ENCODE assay signal across 13 cellular contexts in genomic region chr5:121870489-121870888, GRCh38. TPM values are rescaled to one million over a fixed set of nuclear protein-coding genes. Genes with fewer than 3 reads are reported as not detected.
DNase-seq lines count a peak whose midpoint lies in the region; ATAC-seq and TF ChIP-seq lines count a peak whose summit lies in the region.
"Had no signal": no experiment of that assay in that cellular context is flagged by ENCODE, and none has a peak within 500 bp of the region (broad histone marks: within the 10 kb centered on the region; RNA-seq: fewer than 3 reads in every experiment).

No MANE protein-coding gene starts in this region.

- TF ChIP-seq CTCF in psoas muscle (IDR thresholded peaks at IDR 0.05) = peak; percentile 33

- H3K4me3 ChIP-seq in psoas muscle = no peak overlapping the region
- H3K4me3 ChIP-seq: ovary, Peyer's patch had no signal

- no peak overlapping the region for H3K4me3 Mint-ChIP-seq in activated T-cell treated with anti-CD3 and anti-CD28 coated beads, Interleukin-2, amount 50 U/mL, for 72 hours
- H3K4me3 Mint-ChIP-seq: activated naive CD4-positive, alpha-beta T cell treated with anti-CD3 and anti-CD28 coated beads, Interleukin-2, amount 50 U/mL, for 24 hours had no signal

- H3K27ac Mint-ChIP-seq in activated T-cell treated with anti-CD3 and anti-CD28 coated beads, Interleukin-2, amount 50 U/mL, for 72 hours = no peak overlapping the region
- H3K27ac Mint-ChIP-seq: activated naive CD4-positive, alpha-beta T cell treated with anti-CD3 and anti-CD28 coated beads, Interleukin-2, amount 50 U/mL, for 24 hours had no signal

- no peaks in the 10 kb centered on the region for H3K9me3 Mint-ChIP-seq in activated T-cell treated with anti-CD3 and anti-CD28 coated beads, Interleukin-2, amount 50 U/mL, for 72 hours
- H3K9me3 Mint-ChIP-seq: activated naive CD4-positive, alpha-beta T cell treated with anti-CD3 and anti-CD28 coated beads, Interleukin-2, amount 50 U/mL, for 24 hours had no signal

- H3K27ac ChIP-seq in psoas muscle = no peak overlapping the region
- H3K27ac ChIP-seq: KMS-11, ovary, Peyer's patch had no signal

- intact Hi-C loops in psoas muscle (cut with DNase I) = loop anchor here in 1 of 2 donors (5.0 kb wide), 1 partner anchor 243 kb away; no protein-coding TSS in a partner anchor

- H3K9me3 ChIP-seq in psoas muscle = no peaks in the 10 kb centered on the region
- H3K9me3 ChIP-seq: ovary, Peyer's patch had no signal

- peaks cover 5% of the 10 kb centered on the region for H3K4me1 ChIP-seq in psoas muscle
- H3K4me1 ChIP-seq: Peyer's patch had no signal

- peak; percentile 0 for DNase-seq in NCI-H82 (lab: John Stamatoyannopoulos, UW)
- DNase-seq in NCI-H82 treated with DMSO at 0.1 percent for 48 hours (lab: John Stamatoyannopoulos, UW; ENCODE audit: unreplicated experiment) = no peak
- DNase-seq in NCI-H69 (lab: John Stamatoyannopoulos, UW) = peak; percentile 52
- peak; percentile 5 to 18 for DNase-seq in dermis microvascular lymphatic vessel endothelial cell (ENCODE audit: low read depth in 2 of 2)
- no peak for DNase-seq in psoas muscle
- DNase-seq in central memory CD4-positive, alpha-beta T cell = no peak
- DNase-seq in activated CD4-positive, alpha-beta T cell treated with anti-CD3 and anti-CD28 coated beads, Interleukin-2, amount 50 U/mL, for 48 hours = no peak
- no peak for DNase-seq in activated T-cell treated with anti-CD3 and anti-CD28 coated beads, Interleukin-2, amount 50 U/mL, for 72 hours
- DNase-seq: ovary, Peyer's patch had no signal

- no peaks in the 10 kb centered on the region for H3K4me1 Mint-ChIP-seq in activated T-cell treated with anti-CD3 and anti-CD28 coated beads, Interleukin-2, amount 50 U/mL, for 72 hours (ENCODE audit: low read depth)
- H3K4me1 Mint-ChIP-seq: activated naive CD4-positive, alpha-beta T cell treated with anti-CD3 and anti-CD28 coated beads, Interleukin-2, amount 50 U/mL, for 24 hours had no signal

- no peaks in the 10 kb centered on the region for H3K36me3 Mint-ChIP-seq in activated T-cell treated with anti-CD3 and anti-CD28 coated beads, Interleukin-2, amount 50 U/mL, for 72 hours (ENCODE audit: insufficient read depth in 2 of 2)
- H3K36me3 Mint-ChIP-seq: activated naive CD4-positive, alpha-beta T cell treated with anti-CD3 and anti-CD28 coated beads, Interleukin-2, amount 50 U/mL, for 24 hours had no signal

- WGBS in psoas muscle, 3 donors = 42 to 52% (median 44%) methylated on average over 2 of the region's 2 CpGs

- H3K27me3 ChIP-seq in psoas muscle (ENCODE audit: insufficient read depth in 3 of 3, low read length in 2 of 3) = no peaks in the 10 kb centered on the region
- H3K27me3 ChIP-seq: ovary, Peyer's patch had no signal

- H3K27me3 Mint-ChIP-seq in activated T-cell treated with anti-CD3 and anti-CD28 coated beads, Interleukin-2, amount 50 U/mL, for 72 hours (ENCODE audit: low read depth) = peaks cover 9% of the 10 kb centered on the region
- H3K27me3 Mint-ChIP-seq: activated naive CD4-positive, alpha-beta T cell treated with anti-CD3 and anti-CD28 coated beads, Interleukin-2, amount 50 U/mL, for 24 hours had no signal

- H3K36me3 ChIP-seq in psoas muscle (ENCODE audit: insufficient read depth in 1 of 2, low read depth in 1 of 2) = no peaks in the 10 kb centered on the region
- H3K36me3 ChIP-seq: ovary, Peyer's patch had no signal

- no peak for ATAC-seq in psoas muscle
- no peak for ATAC-seq in activated T-cell treated with anti-CD3 and anti-CD28 coated beads, Interleukin-2, amount 50 U/mL, for 72 hours (replicated peaks in 1 of 2)

RNA-seq across cellular contexts. Expression of gene FTMT, which starts 18.8 kb away (rescaled TPM):
- total RNA-seq in dermis microvascular lymphatic vessel endothelial cell (not detected in 2 replicates), psoas muscle (not detected)
- not detected for polyA plus RNA-seq in psoas muscle
- total RNA-seq in activated T-cell treated with anti-CD3 and anti-CD28 coated beads, Interleukin-2, amount 50 U/mL, for 72 hours = not detected
- total RNA-seq: ovary, Peyer's patch, ureter had no signal
- polyA plus RNA-seq: ovary had no signal

Comparison
In these comparisons a context has a peak if more than half of its experiments do, and no peak if none do; other contexts are left out.
1. DNase-seq: peak in NCI-H82 (single experiment), NCI-H69 (single experiment) and dermis microvascular lymphatic vessel endothelial cell (2 of 2); none in NCI-H82 treated with DMSO at 0.1 percent for 48 hours (single experiment), psoas muscle (0 of 2), central memory CD4-positive, alpha-beta T cell (single experiment), activated CD4-positive, alpha-beta T cell treated with anti-CD3 and anti-CD28 coated beads, Interleukin-2, amount 50 U/mL, for 48 hours (0 of 2) and activated T-cell treated with anti-CD3 and anti-CD28 coated beads, Interleukin-2, amount 50 U/mL, for 72 hours (0 of 2).